In the genomic region with DNA sequence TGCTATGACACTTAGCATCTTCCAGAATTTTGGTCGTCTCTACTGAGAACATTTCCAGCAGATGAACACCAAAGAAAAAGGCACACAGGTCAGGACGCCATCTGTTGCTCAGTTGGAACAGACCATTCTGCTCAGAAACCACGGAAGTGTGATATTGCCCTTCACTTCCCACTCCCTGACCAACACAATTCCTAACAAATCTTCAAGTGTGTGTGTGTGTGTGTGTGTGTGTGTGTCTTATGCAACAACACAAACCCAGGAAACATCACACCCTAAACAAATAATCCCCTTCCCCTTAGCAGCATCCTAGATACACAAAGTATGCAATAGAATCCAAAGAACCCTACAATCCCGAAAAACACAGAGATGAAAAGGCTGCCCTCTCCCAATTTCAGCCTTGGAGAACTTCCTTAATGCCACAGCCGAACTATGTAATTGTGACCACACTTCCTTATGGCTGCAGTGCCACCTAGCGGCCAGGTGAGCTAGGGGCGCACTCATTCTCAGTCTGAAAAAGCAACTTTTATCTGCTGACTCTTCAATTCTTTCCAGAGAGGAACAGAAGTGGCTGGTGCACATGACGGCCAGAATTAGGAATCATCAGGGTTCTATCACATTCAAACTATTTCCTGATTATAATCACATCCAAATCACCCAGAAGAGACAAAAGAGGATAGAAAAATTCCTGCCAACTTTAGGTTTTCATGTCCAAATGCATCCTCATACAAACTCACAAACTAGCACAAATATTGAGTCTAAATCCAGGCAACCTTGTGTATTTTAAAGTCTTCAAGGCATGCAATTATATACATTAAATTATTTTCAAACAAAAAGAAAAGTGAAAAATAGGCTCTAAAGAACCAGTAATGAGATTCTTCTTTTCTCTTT, we compare ENCODE assay signal across 8 cellular contexts.
DNase-seq lines count a peak whose midpoint lies in the region; ATAC-seq and TF ChIP-seq lines count a peak whose summit lies in the region.

No MANE protein-coding gene starts in this region.

- H4K20me1 ChIP-seq in DOHH2 (ENCODE audit: control insufficient read depth, insufficient read depth, low read depth, low read length), result no peaks in the 10 kb centered on the region

- H3K27me3 Mint-ChIP-seq in activated T-helper 1 cell treated with anti-CD3 and anti-CD28 coated beads, Interleukin-12 subunit alpha, Interleukin-12 subunit beta, Interleukin-2, Interleukin-4 antibody, amounts not matched to agents 30 ng/mL and 10 ng/mL and 1 ng/mL, durations not matched to agents 14 hours and 24 hours and 36 hours (ENCODE audit: insufficient read depth), result peaks cover 4% of the 10 kb centered on the region
- peaks cover 5% of the 10 kb centered on the region for H3K27me3 Mint-ChIP-seq in osteocyte (ENCODE audit: unreplicated experiment)

- H3K79me2 ChIP-seq in DOHH2 (ENCODE audit: control insufficient read depth, low read length), result no peaks in the 10 kb centered on the region

- no peaks in the 10 kb centered on the region for H3K9me3 Mint-ChIP-seq in activated T-helper 1 cell treated with anti-CD3 and anti-CD28 coated beads, Interleukin-12 subunit alpha, Interleukin-12 subunit beta, Interleukin-2, Interleukin-4 antibody, amounts not matched to agents 30 ng/mL and 10 ng/mL and 1 ng/mL, durations not matched to agents 14 hours and 24 hours and 36 hours
- H3K9me3 Mint-ChIP-seq in osteocyte (ENCODE audit: unreplicated experiment), result no peaks in the 10 kb centered on the region

- no peaks in the 10 kb centered on the region for H3K36me3 Mint-ChIP-seq in activated T-helper 1 cell treated with anti-CD3 and anti-CD28 coated beads, Interleukin-12 subunit alpha, Interleukin-12 subunit beta, Interleukin-2, Interleukin-4 antibody, amounts not matched to agents 30 ng/mL and 10 ng/mL and 1 ng/mL, durations not matched to agents 14 hours and 24 hours and 36 hours (ENCODE audit: low read depth)
- no peaks in the 10 kb centered on the region for H3K36me3 Mint-ChIP-seq in osteocyte (ENCODE audit: unreplicated experiment)

- CTCF ChIA-PET in Panc1 (lab: Charles Lee), result interaction anchor here (0.7 kb wide), 3 partner anchors 1037 to 1272 kb away, joined by 3 to 4 read pairs (median 3); no protein-coding TSS in a partner anchor

- TF ChIP-seq CTCF in DOHH2 (IDR thresholded peaks at IDR 0.05; ENCODE audit: low read depth, low read length, poor library complexity, severe bottlenecking) (peak; percentile 94), Panc1 (IDR thresholded peaks at IDR 0.05) (peak; percentile 85), osteocyte (IDR thresholded peaks at IDR 0.05) (peak; percentile 96), transverse colon (IDR thresholded peaks at IDR 0.05) (peak; percentile 88 to 93 (median 91))

- no peaks in the 10 kb centered on the region for H3F3A ChIP-seq in DOHH2 (ENCODE audit: control insufficient read depth, insufficient read depth)

- no peaks in the 10 kb centered on the region for H3K9me2 ChIP-seq in DOHH2 (replicated peaks; ENCODE audit: control insufficient read depth, low read length)

- H3K27ac ChIP-seq in DOHH2 (ENCODE audit: low read depth, low read length) (no peak overlapping the region), Panc1 (ENCODE audit: low read length) (no peak overlapping the region), transverse colon (no peak overlapping the region)

- no peak for TF ChIP-seq POLR2A in transverse colon (IDR thresholded peaks at IDR 0.05)

- H3K9me3 ChIP-seq in DOHH2 (ENCODE audit: control insufficient read depth, insufficient read depth, low read length) (no peaks in the 10 kb centered on the region), Panc1 (ENCODE audit: control insufficient read depth, insufficient read depth, low read depth, low read length) (no peaks in the 10 kb centered on the region), transverse colon (no peaks in the 10 kb centered on the region)

- H3K27ac Mint-ChIP-seq in activated T-helper 1 cell treated with anti-CD3 and anti-CD28 coated beads, Interleukin-12 subunit alpha, Interleukin-12 subunit beta, Interleukin-2, Interleukin-4 antibody, amounts not matched to agents 30 ng/mL and 10 ng/mL and 1 ng/mL, durations not matched to agents 14 hours and 24 hours and 36 hours, result no peak overlapping the region
- H3K27ac Mint-ChIP-seq in osteocyte (ENCODE audit: unreplicated experiment), result peak overlapping the region; percentile 12

- DNase-seq in HuH-7.5 (ENCODE audit: low spot score) (peak; percentile 72), Panc1 (ENCODE audit: low read depth, low spot score) (peak; percentile 41), fibroblast of the conjunctiva (ENCODE audit: low read depth) (peak; percentile 68), osteocyte (ENCODE audit: extremely low spot score, unreplicated experiment) (peak; percentile 90), transverse colon (peak; percentile 79)
- DNase-seq in activated T-helper 1 cell treated with anti-CD3 and anti-CD28 coated beads, Interleukin-12 subunit alpha, Interleukin-12 subunit beta, Interleukin-2, Interleukin-4 antibody, amounts not matched to agents 30 ng/mL and 10 ng/mL and 1 ng/mL, durations not matched to agents 14 hours and 24 hours and 36 hours (ENCODE audit: low spot score), result peak; percentile 42

- H3K4me3 ChIP-seq in DOHH2 (ENCODE audit: low read length), result no peak overlapping the region
- H3K4me3 ChIP-seq in Panc1 (ENCODE audit: low read depth in 2 of 2, low read length in 2 of 2), result no peak overlapping the region
- H3K4me3 ChIP-seq in transverse colon, result no peak overlapping the region

- in situ Hi-C loops in Panc1 (cut with HindIII; ENCODE audit: low pct_unique_long_range_greater_than_20kb, low sequenced_read_pairs), result no loop called here
- in situ Hi-C loops in transverse colon (cut with MboI; ENCODE audit: low pct_ligation_motif_present in 1 of 4, low pct_unique_long_range_greater_than_20kb in 1 of 4, low sequenced_read_pairs in 3 of 4), result loop anchor here in 2 of 4 donors (25.0 kb wide), 4 partner anchors 582 to 1282 kb away; no protein-coding TSS in a partner anchor

- no TSS peak for BruUV-seq in Panc1 (replicated peaks; lab: Mats Ljungman, UMichigan)

- H3K36me3 ChIP-seq in DOHH2 (ENCODE audit: control insufficient read depth, low read length) (no peaks in the 10 kb centered on the region), Panc1 (ENCODE audit: control insufficient read depth, insufficient read depth, low read length) (no peaks in the 10 kb centered on the region), transverse colon (no peaks in the 10 kb centered on the region)

- WGBS in transverse colon (ENCODE audit: low coverage in 1 of 2), 2 donors, result 12 to 14% methylated on average over 6 to 8 of the region's 8 CpGs

- intact Hi-C loops in Panc1 (cut with micrococcal nuclease; ENCODE audit: unreplicated experiment) (no loop called here), transverse colon (cut with DNase I; ENCODE audit: low total_unique reads) (loop anchor here (10.0 kb wide), 1 partner anchor 1285 kb away; no protein-coding TSS in a partner anchor)
- intact Hi-C loops in activated T-helper 1 cell treated with anti-CD3 and anti-CD28 coated beads, Interleukin-12 subunit alpha, Interleukin-12 subunit beta, Interleukin-2, Interleukin-4 antibody, amounts not matched to agents 30 ng/mL and 10 ng/mL and 1 ng/mL, durations not matched to agents 14 hours and 24 hours and 36 hours (cut with micrococcal nuclease), result loop anchor here (2.0 kb wide), 1 partner anchor 1085 kb away; no protein-coding TSS in a partner anchor

- no peak for TF ChIP-seq EP300 in transverse colon (IDR thresholded peaks at IDR 0.05; ENCODE audit: low read depth)

- POLR2A ChIA-PET in Panc1 (lab: Charles Lee), result no interaction called here

- ATAC-seq in GM21447 (IDR thresholded peaks at IDR 0.05; ENCODE audit: unreplicated experiment), result peak; percentile 93
- ATAC-seq in Panc1, result peak; percentile 84; the same call in 1 of the 2 replicates

- H3K4me2 ChIP-seq in DOHH2 (ENCODE audit: low read length), result no peak overlapping the region

- H3K4me1 ChIP-seq in DOHH2 (ENCODE audit: control insufficient read depth, low read length) (no peaks in the 10 kb centered on the region), Panc1 (ENCODE audit: control insufficient read depth, insufficient read depth, low read length) (no peaks in the 10 kb centered on the region), transverse colon (peaks cover 0 to 6% (median 0%) of the 10 kb centered on the region in 4 donors)

- H3K4me1 Mint-ChIP-seq in activated T-helper 1 cell treated with anti-CD3 and anti-CD28 coated beads, Interleukin-12 subunit alpha, Interleukin-12 subunit beta, Interleukin-2, Interleukin-4 antibody, amounts not matched to agents 30 ng/mL and 10 ng/mL and 1 ng/mL, durations not matched to agents 14 hours and 24 hours and 36 hours (ENCODE audit: low read depth), result no peaks in the 10 kb centered on the region
- peaks cover 13% of the 10 kb centered on the region for H3K4me1 Mint-ChIP-seq in osteocyte (ENCODE audit: unreplicated experiment)

- no peak overlapping the region for H3K4me3 Mint-ChIP-seq in activated T-helper 1 cell treated with anti-CD3 and anti-CD28 coated beads, Interleukin-12 subunit alpha, Interleukin-12 subunit beta, Interleukin-2, Interleukin-4 antibody, amounts not matched to agents 30 ng/mL and 10 ng/mL and 1 ng/mL, durations not matched to agents 14 hours and 24 hours and 36 hours
- no peak overlapping the region for H3K4me3 Mint-ChIP-seq in osteocyte (ENCODE audit: unreplicated experiment)

- H3K27me3 ChIP-seq in DOHH2 (ENCODE audit: control insufficient read depth, low read length) (no peaks in the 10 kb centered on the region), Panc1 (ENCODE audit: control insufficient read depth, insufficient read depth, low read length) (no peaks in the 10 kb centered on the region), transverse colon (no peaks in the 10 kb centered on the region)
